ENCODE assay signal across 20 cellular contexts in genomic region chr10:114327537-114328277, GRCh38.
"Had no signal": no experiment of that assay in that cellular context is flagged by ENCODE, and none has a peak within 500 bp of the region (broad histone marks: within the 10 kb centered on the region; RNA-seq: fewer than 3 reads in every experiment).

No MANE protein-coding gene starts in this region.

- H3K4me1 Mint-ChIP-seq: activated naive CD4-positive, alpha-beta T cell treated with anti-CD3 and anti-CD28 coated beads, Interleukin-2, amount 50 U/mL, for 24 hours; natural killer cell had no signal

- H3K4me3 Mint-ChIP-seq: activated naive CD4-positive, alpha-beta T cell treated with anti-CD3 and anti-CD28 coated beads, Interleukin-2, amount 50 U/mL, for 24 hours; natural killer cell; stimulated activated naive CD8-positive, alpha-beta T cell treated with anti-CD3 and anti-CD28 coated beads, Interleukin-15, Interleukin-2, amounts not matched to agents 100 ng/mL and 50 ng/mL, for 24 hours had no signal

- H3K27ac Mint-ChIP-seq: activated naive CD4-positive, alpha-beta T cell treated with anti-CD3 and anti-CD28 coated beads, Interleukin-2, amount 50 U/mL, for 24 hours; natural killer cell had no signal

- H3K4me3 ChIP-seq: body of pancreas, esophagus muscularis mucosa, lung, thyroid gland, upper lobe of right lung had no signal

- H3K9me3 ChIP-seq: body of pancreas, esophagus muscularis mucosa, thyroid gland, upper lobe of right lung had no signal

- H3K27me3 Mint-ChIP-seq: activated naive CD4-positive, alpha-beta T cell treated with anti-CD3 and anti-CD28 coated beads, Interleukin-2, amount 50 U/mL, for 24 hours; stimulated activated naive CD8-positive, alpha-beta T cell treated with anti-CD3 and anti-CD28 coated beads, Interleukin-15, Interleukin-2, amounts not matched to agents 100 ng/mL and 50 ng/mL, for 24 hours had no signal

- H3K27me3 ChIP-seq: body of pancreas, esophagus muscularis mucosa, thyroid gland, upper lobe of right lung had no signal

- DNase-seq: activated CD4-positive, alpha-beta T cell treated with anti-CD3 and anti-CD28 coated beads for 1 hour; activated gamma-delta T cell treated with Interleukin-2 at 50 U/mL for 16 hours; activated T-cell treated with anti-CD3 and anti-CD28 coated beads, Interleukin-2, amount 50 U/mL, for 1 hour; anterior cingulate cortex; body of pancreas; caudate nucleus; natural killer cell; nucleus accumbens; retina; stimulated activated CD4-positive, alpha-beta T cell treated with anti-CD3 and anti-CD28 coated beads, Interleukin-12 subunit alpha, Interleukin-12 subunit beta, amount 100 ng/mL, for 4 hours; stimulated activated CD4-positive, alpha-beta T cell treated with anti-CD3 and anti-CD28 coated beads, Interleukin-1b, Interleukin-23, amount 100 ng/mL, for 48 hours; substantia nigra; thyroid gland; upper lobe of right lung; WERI-Rb-1 had no signal

- ATAC-seq: body of pancreas, natural killer cell, SK-N-SH treated with all-trans-retinoic acid at 6 μM for 48 hours, upper lobe of right lung had no signal

- H3K36me3 Mint-ChIP-seq: activated naive CD4-positive, alpha-beta T cell treated with anti-CD3 and anti-CD28 coated beads, Interleukin-2, amount 50 U/mL, for 24 hours; natural killer cell had no signal

- H3K4me1 ChIP-seq: body of pancreas, upper lobe of right lung had no signal

- H3K9me3 Mint-ChIP-seq: activated naive CD4-positive, alpha-beta T cell treated with anti-CD3 and anti-CD28 coated beads, Interleukin-2, amount 50 U/mL, for 24 hours; natural killer cell; stimulated activated naive CD8-positive, alpha-beta T cell treated with anti-CD3 and anti-CD28 coated beads, Interleukin-15, Interleukin-2, amounts not matched to agents 100 ng/mL and 50 ng/mL, for 24 hours had no signal

- H3K36me3 ChIP-seq: upper lobe of right lung, WERI-Rb-1 had no signal

- H3K27ac ChIP-seq: body of pancreas, upper lobe of right lung, WERI-Rb-1 had no signal
